1 cellular context compared by ENCODE assay signal in genomic region chr19:46784262-46785053, GRCh38.
A peak's percentile ranks its signal among the peaks of the same experiment; 100 is the strongest.
TF ChIP-seq lines count a peak whose summit lies in the region.

No MANE protein-coding gene starts in this region.

TF ChIP-seq in GM12878, 131 proteins besides CTCF, POLR2A, EP300 and RAD21:
- TF ChIP-seq USF2 (IDR thresholded peaks at IDR 0.05; ENCODE audit: borderline replicate concordance, low read depth, low read length): no peak
- peak; percentile 12; the same call in 1 of the 2 replicates for TF ChIP-seq SMC3 (IDR thresholded peaks at IDR 0.05; ENCODE audit: borderline replicate concordance, low read length)
- 0 out of 2 replicates have a peak, but pooled peaks have one; percentile 25 for TF ChIP-seq EED (IDR thresholded peaks at IDR 0.05; ENCODE audit: low read depth)
- TF ChIP-seq POLR2AphosphoS2 (IDR thresholded peaks at IDR 0.05; ENCODE audit: low read depth, low read length): peak; percentile 65; the same call in 1 of the 2 replicates
- peak; percentile 65; the same call in 1 of the 2 replicates for TF ChIP-seq ATF7 (IDR thresholded peaks at IDR 0.05; ENCODE audit: low read depth)
- TF ChIP-seq IKZF1 (conservative IDR thresholded peaks at IDR 0.05): peak; percentile 49; the same call in 1 of the 2 replicates
- no peak for TF ChIP-seq TAF1 (IDR thresholded peaks at IDR 0.05; ENCODE audit: borderline replicate concordance, low read depth, low read length)
- TF ChIP-seq HDAC2 (IDR thresholded peaks at IDR 0.05): no peak
- TF ChIP-seq TCF3 (IDR thresholded peaks at IDR 0.05; ENCODE audit: borderline replicate concordance, insufficient read depth, low read depth, low read length): no peak
- 0 out of 2 replicates have a peak, but pooled peaks have one; percentile 10 for TF ChIP-seq PKNOX1 (IDR thresholded peaks at IDR 0.05)
- TF ChIP-seq IRF5 (IDR thresholded peaks at IDR 0.05; ENCODE audit: borderline replicate concordance): no peak
- TF ChIP-seq SPI1 (IDR thresholded peaks at IDR 0.05; ENCODE audit: borderline replicate concordance, insufficient read depth, low read depth, low read length): peak; percentile 71; the same call in 1 of the 2 replicates
- no peak for TF ChIP-seq ELK1 (IDR thresholded peaks at IDR 0.05; ENCODE audit: low read depth, low read length)
- TF ChIP-seq NBN (IDR thresholded peaks at IDR 0.05): 0 out of 2 replicates have a peak, but pooled peaks have one; percentile 29
- TF ChIP-seq POLR2AphosphoS5 (IDR thresholded peaks at IDR 0.05; ENCODE audit: low read length): peak; percentile 20; the same call in 1 of the 2 replicates
- TF ChIP-seq EGR1 (IDR thresholded peaks at IDR 0.05; ENCODE audit: borderline replicate concordance in 1 of 2, low read depth in 2 of 2, low read length in 2 of 2): peak in 1 of 2 experiments; percentile 54; a peak in 1 of 3 replicates
- 0 out of 2 replicates have a peak, but pooled peaks have one; percentile 28 for TF ChIP-seq DPF2 (IDR thresholded peaks at IDR 0.05)
- peak in 1 of 2 experiments; percentile 81; a peak in 1 of 4 replicates for TF ChIP-seq CEBPB (IDR thresholded peaks at IDR 0.05; ENCODE audit: borderline replicate concordance in 1 of 2, low read depth in 2 of 2, low read length in 2 of 2)
- peak; percentile 37 for TF ChIP-seq RUNX3 (IDR thresholded peaks at IDR 0.05; ENCODE audit: low read length)
- 0 out of 2 replicates have a peak, but pooled peaks have one; percentile 45 for TF ChIP-seq MXI1 (IDR thresholded peaks at IDR 0.05; ENCODE audit: low read depth, low read length)
- TF ChIP-seq IKZF2 (IDR thresholded peaks at IDR 0.05): peak in 1 of 2 experiments; percentile 19; a peak in 1 of 4 replicates
- peak in 1 of 2 experiments; percentile 61; a peak in 2 of 4 replicates for TF ChIP-seq ETV6 (conservative IDR thresholded peaks at IDR 0.05 in 1 of 2, IDR thresholded peaks at IDR 0.05 in 1 of 2; ENCODE audit: borderline replicate concordance in 1 of 2, low read depth in 1 of 2)
- peak; percentile 47; the same call in 1 of the 2 replicates for TF ChIP-seq BACH1 (IDR thresholded peaks at IDR 0.05; ENCODE audit: borderline replicate concordance)
- 0 out of 2 replicates have a peak, but pooled peaks have one; percentile 35 for TF ChIP-seq GATAD2B (conservative IDR thresholded peaks at IDR 0.05; ENCODE audit: low read depth)
- TF ChIP-seq POU2F2 (IDR thresholded peaks at IDR 0.05; ENCODE audit: borderline replicate concordance, low read depth, low read length): peak; percentile 97
- TF ChIP-seq LARP7 (IDR thresholded peaks at IDR 0.05): peak; percentile 35; the same call in 1 of the 2 replicates
